ENCODE assay signal across 13 cellular contexts in genomic region chr14:69663322-69663686, GRCh38. TPM values are rescaled to one million over a fixed set of nuclear protein-coding genes. Genes with fewer than 3 reads are reported as not detected.
DNase-seq lines count a peak whose midpoint lies in the region; ATAC-seq, FAIRE-seq and TF ChIP-seq lines count a peak whose summit lies in the region.
"Had no signal": no experiment of that assay in that cellular context is flagged by ENCODE, and none has a peak within 500 bp of the region (broad histone marks: within the 10 kb centered on the region; RNA-seq: fewer than 3 reads in every experiment).

No MANE protein-coding gene starts in this region.

- H2AFZ ChIP-seq in HepG2 (ENCODE audit: low read length): no peak overlapping the region

- no peak for FAIRE-seq in HepG2 (lab: Jason Lieb, UNC)

- H3K27me3 ChIP-seq in HepG2 (ENCODE audit: control insufficient read depth in 1 of 2, insufficient read depth in 2 of 2, low read length in 2 of 2) (no peaks in the 10 kb centered on the region), right lobe of liver (no peaks in the 10 kb centered on the region), aorta (ENCODE audit: control insufficient read depth in 1 of 2, insufficient read depth in 2 of 2, low read length in 1 of 2) (no peaks in the 10 kb centered on the region)
- no peaks in the 10 kb centered on the region for H3K27me3 ChIP-seq in naive thymus-derived CD4-positive, alpha-beta T cell (ENCODE audit: control insufficient read depth in 2 of 2, insufficient read depth in 2 of 2, low read length in 2 of 2)

- peaks cover 5% of the 10 kb centered on the region for H3K79me2 ChIP-seq in HepG2 (ENCODE audit: insufficient read depth, low read length)

- 80% methylated on average over 2 of the region's 2 CpGs for WGBS in HepG2 (ENCODE audit: low lambda C conversion rate)
- 35% methylated on average over 2 of the region's 2 CpGs for WGBS in right lobe of liver (ENCODE audit: insufficient coverage, low coverage, low lambda C conversion rate, missing lambda C conversion rate)
- WGBS in aorta, 2 donors: 7% methylated on average over 2 of the region's 2 CpGs

- no peaks in the 10 kb centered on the region for H3K27me3 Mint-ChIP-seq in naive thymus-derived CD4-positive, alpha-beta T cell

- in situ Hi-C loops in HepG2 (cut with HindIII; ENCODE audit: extremely low pct_ligation_motif_present, low pct_unique_long_range_greater_than_20kb): no loop called here

- no peak overlapping the region for H3K9ac ChIP-seq in HepG2 (ENCODE audit: insufficient read depth, low read depth, low read length)

- TF ChIP-seq RAD21 in HepG2 (CRISPR knock-in tag; IDR thresholded peaks at IDR 0.05): no peak

- TF ChIP-seq POLR2A in HepG2 (IDR thresholded peaks at IDR 0.05; ENCODE audit: insufficient read depth in 1 of 2, low read depth in 2 of 2, low read length in 2 of 2) (no peak), right lobe of liver (IDR thresholded peaks at IDR 0.05) (no peak)

- no peak overlapping the region for H3K4me2 ChIP-seq in HepG2 (ENCODE audit: low read depth, low read length)

- BruUV-seq in HepG2 (replicated peaks; lab: Mats Ljungman, UMichigan): no TSS peak

- H3K4me1 Mint-ChIP-seq in naive thymus-derived CD4-positive, alpha-beta T cell: peaks cover 55 to 94% (median 89%) of the 10 kb centered on the region in 7 donors

- ATAC-seq in HepG2 (no peak), right lobe of liver (no peak), aorta (ENCODE audit: low FRiP score) (no peak), HG02678 (IDR thresholded peaks at IDR 0.05; ENCODE audit: unreplicated experiment) (no peak)
- no peak for ATAC-seq in naive thymus-derived CD4-positive, alpha-beta T cell
- ATAC-seq: HCT116 had no signal

- H3K4me3 ChIP-seq in HepG2 (replicated peaks in 1 of 3; ENCODE audit: insufficient read depth in 1 of 3, low read depth in 2 of 3, low read length in 3 of 3) (no peak overlapping the region), right lobe of liver (no peak overlapping the region), aorta (ENCODE audit: low read length in 2 of 2) (no peak overlapping the region)
- H3K4me3 ChIP-seq in naive thymus-derived CD4-positive, alpha-beta T cell (ENCODE audit: low read length): no peak overlapping the region

- H3K4me1 ChIP-seq in HepG2 (ENCODE audit: insufficient read depth, low read length) (peaks cover 81% of the 10 kb centered on the region), right lobe of liver (peaks cover 0 to 36% (median 7%) of the 10 kb centered on the region in 4 donors), aorta (ENCODE audit: control insufficient read depth in 1 of 2, insufficient read depth in 2 of 2, low read length in 2 of 2) (peaks cover 4 to 36% of the 10 kb centered on the region in 2 donors)
- peaks cover 19 to 42% of the 10 kb centered on the region in 2 donors for H3K4me1 ChIP-seq in naive thymus-derived CD4-positive, alpha-beta T cell (ENCODE audit: control insufficient read depth in 2 of 2, insufficient read depth in 2 of 2, low read length in 2 of 2)

- TF ChIP-seq CTCF in HepG2 (CRISPR knock-in tag; IDR thresholded peaks at IDR 0.05) (no peak), right lobe of liver (IDR thresholded peaks at IDR 0.05) (no peak)

- DNase-seq in HepG2 (ENCODE audit: low spot score) (no peak), right lobe of liver (no peak), astrocyte of the hippocampus (ENCODE audit: low read depth, low spot score) (peak; percentile 71), aorta (no peak), LoVo (ENCODE audit: low spot score) (no peak), amniotic stem cell (lab: John Stamatoyannopoulos, UW) (no peak)
- no peak for DNase-seq in naive thymus-derived CD4-positive, alpha-beta T cell
- DNase-seq: activated CD8-positive, alpha-beta memory T cell treated with anti-CD3 and anti-CD28 coated beads for 24 hours; islet precursor cell; NCI-H524; stimulated activated CD4-positive, alpha-beta T cell treated with anti-CD3 and anti-CD28 coated beads, Interleukin-1b, Interleukin-23, amount 100 ng/mL, for 48 hours had no signal

- H3K27ac ChIP-seq in HepG2 (ENCODE audit: extremely low read length, insufficient read depth, low read length): peak overlapping the region; percentile 36
- H3K27ac ChIP-seq in right lobe of liver: peak overlapping the region in 1 of 3 donors; percentile 32
- peak overlapping the region; percentile 16 for H3K27ac ChIP-seq in naive thymus-derived CD4-positive, alpha-beta T cell (ENCODE audit: low read depth, low read length)
- H3K27ac ChIP-seq in aorta (ENCODE audit: low read depth in 1 of 2, low read length in 2 of 2): peak overlapping the region; percentile 57 to 83

- intact Hi-C loops in HepG2 (cut with micrococcal nuclease; ENCODE audit: unreplicated experiment) (no loop called here), right lobe of liver (cut with DNase I) (no loop called here), aorta (cut with DNase I) (no loop called here)
- intact Hi-C loops in naive thymus-derived CD4-positive, alpha-beta T cell (cut with micrococcal nuclease): no loop called here

- H3K9me3 ChIP-seq in HepG2 (ENCODE audit: low read length): no peaks in the 10 kb centered on the region
- no peaks in the 10 kb centered on the region for H3K9me3 ChIP-seq in right lobe of liver
- no peaks in the 10 kb centered on the region for H3K9me3 ChIP-seq in naive thymus-derived CD4-positive, alpha-beta T cell (ENCODE audit: control insufficient read depth in 2 of 3, low read length in 3 of 3)
- H3K9me3 ChIP-seq in aorta (ENCODE audit: control insufficient read depth, low read length): no peaks in the 10 kb centered on the region

- no peak overlapping the region for H3K4me3 Mint-ChIP-seq in naive thymus-derived CD4-positive, alpha-beta T cell

- POLR2A ChIA-PET in HepG2 (lab: Yijun Ruan, JAX): interaction anchor here (1.8 kb wide), 1 partner anchor 15 kb away, joined by 5 read pairs; no protein-coding TSS in a partner anchor
- POLR2A ChIA-PET in naive thymus-derived CD4-positive, alpha-beta T cell (lab: Charles Lee): no interaction called here

- H3K36me3 Mint-ChIP-seq in naive thymus-derived CD4-positive, alpha-beta T cell: peaks cover 12 to 58% (median 27%) of the 10 kb centered on the region in 5 donors

- TF ChIP-seq EP300 in HepG2 (IDR thresholded peaks at IDR 0.05; ENCODE audit: low read depth in 2 of 2, low read length in 2 of 2) (no peak), HepG2 (CRISPR knock-in tag; IDR thresholded peaks at IDR 0.05; ENCODE audit: borderline replicate concordance) (no peak)

- peak overlapping the region in 8 of 9 donors; percentile 14 to 77 (median 67) for H3K27ac Mint-ChIP-seq in naive thymus-derived CD4-positive, alpha-beta T cell

- no peaks in the 10 kb centered on the region; a peak in 1 of 5 replicates for H3K36me3 ChIP-seq in HepG2 (replicated peaks in 1 of 2; ENCODE audit: control insufficient read depth in 1 of 2, insufficient read depth in 2 of 2, low read length in 2 of 2)
- peaks cover 0 to 8% (median 0%) of the 10 kb centered on the region in 4 donors for H3K36me3 ChIP-seq in right lobe of liver
- peaks cover 0 to 22% (median 0%) of the 10 kb centered on the region in 3 experiments for H3K36me3 ChIP-seq in naive thymus-derived CD4-positive, alpha-beta T cell (ENCODE audit: control insufficient read depth in 2 of 3, insufficient read depth in 3 of 3, low read length in 3 of 3)
- peaks cover 3 to 4% of the 10 kb centered on the region in 2 donors for H3K36me3 ChIP-seq in aorta (ENCODE audit: control insufficient read depth in 1 of 2, insufficient read depth in 2 of 2, low read length in 1 of 2)

- H3K9me3 Mint-ChIP-seq in naive thymus-derived CD4-positive, alpha-beta T cell: peaks cover 0 to 6% (median 3%) of the 10 kb centered on the region in 11 donors

- CTCF ChIA-PET in HepG2 (lab: Yijun Ruan, JAX; ENCODE audit: low intra/inter-chr PET ratio, low total read pairs): no interaction called here
- CTCF ChIA-PET in naive thymus-derived CD4-positive, alpha-beta T cell (lab: Charles Lee): no interaction called here

- H4K20me1 ChIP-seq in HepG2 (ENCODE audit: insufficient read depth, low read length): no peaks in the 10 kb centered on the region

RNA-seq across cellular contexts. Expression of gene SUSD6, which starts 51.9 kb away (rescaled TPM):
- 4.8 and 7.2 TPM in 2 replicates for total RNA-seq in HepG2 (2016; rRNA removed; fragmentation: Illumina TruSeq; extraction: Trizol)
- 0.53 and 0.71 TPM in 2 replicates for total RNA-seq in HepG2 (2016; cell fraction: cytosol; rRNA removed; fragmentation: Illumina TruSeq; extraction: Trizol; ENCODE audit: low read depth)
- total RNA-seq in HepG2 (2016; cell fraction: insoluble cytoplasmic fraction; rRNA removed; fragmentation: Illumina TruSeq; extraction: Trizol): 3.7 and 7.0 TPM in 2 replicates
- total RNA-seq in HepG2 (2016; cell fraction: membrane; rRNA removed; fragmentation: Illumina TruSeq; extraction: Trizol): 2.4 and 2.6 TPM in 2 replicates
- total RNA-seq in HepG2 (2016; cell fraction: nucleus; rRNA removed; fragmentation: Illumina TruSeq; extraction: Trizol): 11.6 and 12.8 TPM in 2 replicates
- 7.4 and 9.4 TPM in 2 replicates for polyA plus RNA-seq in HepG2 (2011; rRNA removed)
- polyA plus RNA-seq in HepG2 (2011; cell fraction: cytosol; rRNA removed): 3.9 and 4.6 TPM in 2 replicates
- polyA plus RNA-seq in HepG2 (2011; cell fraction: nucleus; rRNA removed): 17.5 and 19.4 TPM in 2 replicates
- polyA plus RNA-seq in HepG2 (2012): 5.8 and 6.9 TPM in 2 replicates
- 0.43 and 0.46 TPM in 2 replicates for polyA plus RNA-seq in HepG2 (2016; cell fraction: cytosol; fragmentation: Illumina TruSeq; extraction: Trizol; ENCODE audit: low read depth)
- polyA plus RNA-seq in HepG2 (2016; cell fraction: insoluble cytoplasmic fraction; fragmentation: Illumina TruSeq; extraction: Trizol; ENCODE audit: low read depth): 3.1 and 3.3 TPM in 2 replicates
- polyA plus RNA-seq in HepG2 (2016; cell fraction: membrane; fragmentation: Illumina TruSeq; extraction: Trizol; ENCODE audit: low read depth): 0.96 and 1.2 TPM in 2 replicates
- 14.7 and 15.5 TPM in 2 replicates for polyA plus RNA-seq in HepG2 (2016; cell fraction: nucleus; fragmentation: Illumina TruSeq; extraction: Trizol; ENCODE audit: insufficient read depth, low read depth)
- 7.6 and 16.1 TPM in 2 replicates for polyA minus RNA-seq in HepG2 (2011; rRNA and poly(A)+ RNA removed; ENCODE audit: low replicate concordance)
- 5.3 and 6.9 TPM in 2 replicates for polyA minus RNA-seq in HepG2 (2011; cell fraction: cytosol; rRNA and poly(A)+ RNA removed)
- 12.5 and 13.1 TPM in 2 replicates for polyA minus RNA-seq in HepG2 (2011; cell fraction: nucleus; rRNA and poly(A)+ RNA removed)
- total RNA-seq in right lobe of liver: 10 to 100 TPM in 5 of 6 experiments, 1 to 10 TPM in 1; 9.6 to 17.4 (median 12.5) TPM
- total RNA-seq in naive thymus-derived CD4-positive, alpha-beta T cell: 10 to 100 TPM; 42.9 to 90.8 (median 65.0) TPM
- 1 to 10 TPM; 4.3 to 6.3 TPM for polyA plus RNA-seq in naive thymus-derived CD4-positive, alpha-beta T cell
- 10 to 100 TPM; 51.3 to 59.9 TPM for total RNA-seq in aorta
- 10 to 100 TPM in 1 of 2 donors, 1 to 10 TPM in 1; 7.4 to 16.1 TPM for polyA plus RNA-seq in aorta
